8 cellular contexts compared by ENCODE assay signal in the genomic region with DNA sequence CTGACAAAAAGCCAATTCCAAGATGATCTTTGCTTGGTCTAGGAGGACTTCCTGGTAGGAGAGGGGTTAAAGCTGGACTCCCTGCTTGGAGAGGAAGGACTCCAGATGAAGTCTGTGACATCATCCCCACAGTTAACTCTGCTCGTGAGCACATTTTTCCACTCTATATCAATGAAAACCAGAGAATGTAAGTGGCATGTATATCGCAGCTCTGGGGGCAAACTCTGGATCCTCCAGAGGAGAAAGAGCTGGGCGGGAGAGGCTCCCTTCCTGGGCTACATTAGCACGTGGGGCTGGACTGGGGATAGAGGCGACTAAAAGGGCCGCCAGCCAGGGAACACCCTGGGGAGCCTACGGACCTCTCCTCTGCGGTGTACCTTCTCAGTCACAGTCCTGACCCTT. TPM values are rescaled to one million over a fixed set of nuclear protein-coding genes. Genes with fewer than 3 reads are reported as not detected.
DNase-seq lines count a peak whose midpoint lies in the region; ATAC-seq, FAIRE-seq and TF ChIP-seq lines count a peak whose summit lies in the region.

No MANE protein-coding gene starts in this region.

- H3K4me1 ChIP-seq in SJSA1 (replicated peaks), result peaks cover 64% of the 10 kb centered on the region

- DNase-seq in GM12891 (ENCODE audit: insufficient read length, low spot score) (no peak), HCEC 1CT (peak; percentile 50), SJSA1 (ENCODE audit: low read depth in 1 of 2, low spot score in 2 of 2) (peak in 1 of 2 experiments; percentile 66), fibroblast of pulmonary artery (ENCODE audit: low read depth) (peak; percentile 72), substantia nigra (lab: John Stamatoyannopoulos, UW) (no peak), NCI-H82 (lab: John Stamatoyannopoulos, UW) (no peak), GF-D8 (lab: John Stamatoyannopoulos, UW) (no peak)

- FAIRE-seq in GM12891 (lab: Jason Lieb, UNC), result peak; percentile 82

- H3K4me3 ChIP-seq in SJSA1, result peak overlapping the region; percentile 25
- peak overlapping the region; percentile 38 for H3K4me3 ChIP-seq in fibroblast of pulmonary artery (replicated peaks; ENCODE audit: low read depth, low read length)

- no peak; the same call in 1 of the 2 replicates for TF ChIP-seq POLR2A in GM12891 (IDR thresholded peaks at IDR 0.05; ENCODE audit: low read depth, low read length)

- TF ChIP-seq CTCF in fibroblast of pulmonary artery (IDR thresholded peaks at IDR 0.05; ENCODE audit: low read length, missing control alignments), result no peak

- no peak for ATAC-seq in GM18520 (IDR thresholded peaks at IDR 0.05; ENCODE audit: unreplicated experiment)

- no peaks in the 10 kb centered on the region for H3K27me3 ChIP-seq in SJSA1 (replicated peaks)

- H3K27ac ChIP-seq in SJSA1, result peak overlapping the region; percentile 83
- H3K27ac ChIP-seq in substantia nigra (ENCODE audit: low read depth, low read length, poor library complexity, severe bottlenecking), result peak overlapping the region; percentile 14

- no peaks in the 10 kb centered on the region for H3K9me3 ChIP-seq in SJSA1 (replicated peaks)

- H3K36me3 ChIP-seq in SJSA1, result 0 out of 2 replicates have a peak, but pooled peaks cover 12% of the 10 kb centered on the region

TF ChIP-seq in GM12891, 5 proteins besides CTCF, POLR2A, EP300 and RAD21:
- TF ChIP-seq POU2F2 (IDR thresholded peaks at IDR 0.05; ENCODE audit: low read depth, low read length) (no peak), PAX5 (IDR thresholded peaks at IDR 0.05; ENCODE audit: insufficient read depth, low read length, severe bottlenecking) (no peak), TAF1 (IDR thresholded peaks at IDR 0.05; ENCODE audit: low read depth, low read length) (no peak), SPI1 (IDR thresholded peaks at IDR 0.05; ENCODE audit: low read depth, low read length) (no peak), POLR2AphosphoS5 (IDR thresholded peaks at IDR 0.05; ENCODE audit: low read depth, low read length) (no peak)

RNA-seq across cellular contexts. Expression of a gene that starts 34.1 kb away (rescaled TPM):
- 47.4 TPM for polyA plus RNA-seq in GM12891 (2012; ENCODE audit: low read depth, missing spikeins)
- 28.8 and 31.3 TPM in 2 replicates for total RNA-seq in SJSA1 (2014; rRNA removed; shearing (Covaris generic))

RNA-seq across cellular contexts. Expression of a gene that starts 47.2 kb away (rescaled TPM):
- 35.2 TPM for polyA plus RNA-seq in GM12891 (2012; ENCODE audit: low read depth, missing spikeins)
- 66.0 and 79.9 TPM in 2 replicates for total RNA-seq in SJSA1 (2014; rRNA removed; shearing (Covaris generic))

RNA-seq across cellular contexts. Expression of a gene that starts 59.1 kb away (rescaled TPM):
- polyA plus RNA-seq in GM12891 (2012; ENCODE audit: low read depth, missing spikeins), result 16.2 TPM
- 21.0 and 24.9 TPM in 2 replicates for total RNA-seq in SJSA1 (2014; rRNA removed; shearing (Covaris generic))

Comparison
In these comparisons a context has a peak if more than half of its experiments do, and no peak if none do; other contexts are left out.
1. DNase-seq: peak in HCEC 1CT (single experiment) and fibroblast of pulmonary artery (single experiment); none in GM12891 (single experiment), substantia nigra (0 of 49), NCI-H82 (single experiment) and GF-D8 (single experiment).